14 cellular contexts compared by ENCODE assay signal in genomic region chr13:99898421-99898820, GRCh38.
DNase-seq lines count a peak whose midpoint lies in the region; ATAC-seq and TF ChIP-seq lines count a peak whose summit lies in the region.
"Had no signal": no experiment of that assay in that cellular context is flagged by ENCODE, and none has a peak within 500 bp of the region (broad histone marks: within the 10 kb centered on the region; RNA-seq: fewer than 3 reads in every experiment).

No MANE protein-coding gene starts in this region.

- in situ Hi-C loops in G401 (cut with HindIII; ENCODE audit: low sequenced_read_pairs), result no loop called here

- H3K4me1 Mint-ChIP-seq in brain, result peaks cover 35% of the 10 kb centered on the region
- peaks cover 13% of the 10 kb centered on the region for H3K4me1 Mint-ChIP-seq in activated CD4-positive, alpha-beta T cell treated with anti-CD3 and anti-CD28 coated beads, Interleukin-2, amount 10 ng/mL, durations not matched to agents 7 days and 5 days

- POLR2A ChIA-PET in activated CD4-positive, alpha-beta T cell treated with anti-CD3 and anti-CD28 coated beads, Interleukin-2, amount 10 ng/mL, durations not matched to agents 7 days and 5 days (lab: Charles Lee), result no interaction called here

- peak overlapping the region in 1 of 5 experiments; percentile 42 for H3K4me3 Mint-ChIP-seq in brain
- no peak overlapping the region for H3K4me3 Mint-ChIP-seq in activated CD4-positive, alpha-beta T cell treated with anti-CD3 and anti-CD28 coated beads, Interleukin-2, amount 10 ng/mL, durations not matched to agents 7 days and 5 days

- H3K9me3 Mint-ChIP-seq in brain, result peaks cover 6 to 27% (median 17%) of the 10 kb centered on the region in 5 experiments
- H3K9me3 Mint-ChIP-seq in activated CD4-positive, alpha-beta T cell treated with anti-CD3 and anti-CD28 coated beads, Interleukin-2, amount 10 ng/mL, durations not matched to agents 7 days and 5 days, result no peaks in the 10 kb centered on the region

- H3K36me3 Mint-ChIP-seq in brain, result peaks cover 9% of the 10 kb centered on the region
- H3K36me3 Mint-ChIP-seq in activated CD4-positive, alpha-beta T cell treated with anti-CD3 and anti-CD28 coated beads, Interleukin-2, amount 10 ng/mL, durations not matched to agents 7 days and 5 days (ENCODE audit: low read depth), result no peaks in the 10 kb centered on the region
- H3K36me3 Mint-ChIP-seq: CD4-positive, CD25-positive, alpha-beta regulatory T cell had no signal

- H3K27me3 Mint-ChIP-seq in brain, result peaks cover 49% of the 10 kb centered on the region
- H3K27me3 Mint-ChIP-seq in activated CD4-positive, alpha-beta T cell treated with anti-CD3 and anti-CD28 coated beads, Interleukin-2, amount 10 ng/mL, durations not matched to agents 7 days and 5 days, result peaks cover 70% of the 10 kb centered on the region

- H3K27ac Mint-ChIP-seq in brain, result peak overlapping the region in 4 of 5 experiments; percentile 20 to 80 (median 47)
- no peak overlapping the region for H3K27ac Mint-ChIP-seq in activated CD4-positive, alpha-beta T cell treated with anti-CD3 and anti-CD28 coated beads, Interleukin-2, amount 10 ng/mL, durations not matched to agents 7 days and 5 days
- H3K27ac Mint-ChIP-seq: CD4-positive, CD25-positive, alpha-beta regulatory T cell had no signal

- H3K27ac ChIP-seq in cingulate gyrus (ENCODE audit: low read depth, low read length) (peak overlapping the region; percentile 52), layer of hippocampus (ENCODE audit: low read depth, low read length) (peak overlapping the region; percentile 19)
- H3K27ac ChIP-seq: BLaER1 treated with 17β-estradiol and CSF1 and Interleukin-3, amounts not matched to agents 10 nM and 100 nM had no signal

- DNase-seq in G401 (ENCODE audit: low spot score), result peak; percentile 87
- no peak for DNase-seq in SIG-M5 treated with dmso at 0.1 percent for 504 hours (lab: John Stamatoyannopoulos, UW; ENCODE audit: unreplicated experiment)
- DNase-seq in activated CD4-positive, alpha-beta T cell treated with anti-CD3 and anti-CD28 coated beads, Interleukin-2, amount 10 ng/mL, durations not matched to agents 7 days and 5 days, result no peak
- DNase-seq: ACHN; Calu3; CD4-positive, CD25-positive, alpha-beta regulatory T cell; DMS 273 treated with DMSO at 0.1 percent for 48 hours; GOT3 had no signal

- no peak for TF ChIP-seq CTCF in brain (conservative IDR thresholded peaks at IDR 0.05)

- no peak for ATAC-seq in GM18858 (IDR thresholded peaks at IDR 0.05; ENCODE audit: unreplicated experiment)
- ATAC-seq in GM21367 (IDR thresholded peaks at IDR 0.05; ENCODE audit: unreplicated experiment), result no peak

- CTCF ChIA-PET in activated CD4-positive, alpha-beta T cell treated with anti-CD3 and anti-CD28 coated beads, Interleukin-2, amount 10 ng/mL, durations not matched to agents 7 days and 5 days (lab: Charles Lee), result interaction anchor here (0.6 to 0.9 kb wide), 2 partner anchors 9 to 207 kb away, joined by 3 to 4 read pairs; no protein-coding TSS in a partner anchor

- peaks cover 11% of the 10 kb centered on the region for H3K27me3 ChIP-seq in layer of hippocampus (ENCODE audit: control insufficient read depth, insufficient read depth, low read length)
